19 cellular contexts compared by ENCODE assay signal in genomic region chr3:134057006-134057832, GRCh38. TPM values are rescaled to one million over a fixed set of nuclear protein-coding genes. Genes with fewer than 3 reads are reported as not detected.
DNase-seq lines count a peak whose midpoint lies in the region; ATAC-seq, FAIRE-seq and TF ChIP-seq lines count a peak whose summit lies in the region.
"Had no signal": no experiment of that assay in that cellular context is flagged by ENCODE, and none has a peak within 500 bp of the region (broad histone marks: within the 10 kb centered on the region; RNA-seq: fewer than 3 reads in every experiment).

No MANE protein-coding gene starts in this region.

- peak overlapping the region; percentile 21 for H3K4me2 ChIP-seq in GM23248 (ENCODE audit: unreplicated experiment)

- H3K9me2 ChIP-seq in GM23248 (ENCODE audit: insufficient read depth), result no peaks in the 10 kb centered on the region

- peak; percentile 75 for DNase-seq in GM23248
- no peak for DNase-seq in Peyer's patch
- peak; percentile 11 to 44 for DNase-seq in foreskin keratinocyte
- no peak for DNase-seq in small intestine
- no peak for DNase-seq in SHP77 (lab: John Stamatoyannopoulos, UW)
- no peak for DNase-seq in kidney glomerular epithelial cell (lab: John Stamatoyannopoulos, UW)
- no peak for DNase-seq in DMS79 treated with DMSO at 0.1 percent for 48 hours (lab: John Stamatoyannopoulos, UW)
- DNase-seq: activated CD4-positive, alpha-beta T cell treated with anti-CD3 and anti-CD28 coated beads, Interleukin-2, amount 10 ng/mL, durations not matched to agents 24 days and 14 days; CD8-positive, alpha-beta T cell; dermis blood vessel endothelial cell; gastrocnemius medialis; HFFc6; left cardiac atrium; naive thymus-derived CD8-positive, alpha-beta T cell had no signal

- peak; percentile 56 to 74 for TF ChIP-seq POLR2A in Peyer's patch (IDR thresholded peaks at IDR 0.05)

- peak; percentile 65 for ATAC-seq in foreskin keratinocyte
- ATAC-seq in GM18511 (IDR thresholded peaks at IDR 0.05; ENCODE audit: unreplicated experiment), result no peak
- ATAC-seq: CD8-positive, alpha-beta T cell; gastrocnemius medialis; left cardiac atrium; naive thymus-derived CD8-positive, alpha-beta T cell had no signal

- no peak overlapping the region for H3K4me3 ChIP-seq in GM23248
- peak overlapping the region in 2 of 4 donors; percentile 25 to 41 for H3K4me3 ChIP-seq in Peyer's patch
- peak overlapping the region in 1 of 2 donors; percentile 0 for H3K4me3 ChIP-seq in small intestine (ENCODE audit: low read depth in 1 of 2, low read length in 2 of 2)
- H3K4me3 ChIP-seq: gastrocnemius medialis, right lobe of liver had no signal

- TF ChIP-seq CTCF in Peyer's patch (IDR thresholded peaks at IDR 0.05), result no peak
- no peak for TF ChIP-seq CTCF in foreskin keratinocyte (conservative IDR thresholded peaks at IDR 0.05)

- no peak overlapping the region for H2AFZ ChIP-seq in GM23248

- H3K4me1 ChIP-seq in GM23248 (ENCODE audit: insufficient read depth) (peaks cover 21% of the 10 kb centered on the region), Peyer's patch (peaks cover 0 to 40% (median 0%) of the 10 kb centered on the region in 4 donors), foreskin keratinocyte (no peaks in the 10 kb centered on the region), small intestine (ENCODE audit: control insufficient read depth in 2 of 2, insufficient read depth in 1 of 2, low read depth in 1 of 2, low read length in 1 of 2) (peaks cover 7 to 12% of the 10 kb centered on the region in 2 donors)

- no peaks in the 10 kb centered on the region for H3F3A ChIP-seq in GM23248 (ENCODE audit: insufficient read depth)

- WGBS in GM23248 (ENCODE audit: low coverage in 1 of 2, low lambda C conversion rate in 2 of 2, missing lambda C conversion rate in 2 of 2), 2 experiments, result 44% methylated on average over 4 of the region's 4 CpGs
- WGBS in small intestine, 3 donors, result 15 to 48% (median 18%) methylated on average over 4 of the region's 4 CpGs

- H3K9me3 ChIP-seq in GM23248 (ENCODE audit: low read depth), result no peaks in the 10 kb centered on the region
- H3K9me3 ChIP-seq in Peyer's patch, result no peaks in the 10 kb centered on the region
- H3K9me3 ChIP-seq in small intestine (ENCODE audit: control insufficient read depth, low read depth), result no peaks in the 10 kb centered on the region
- H3K9me3 ChIP-seq: gastrocnemius medialis, right lobe of liver had no signal

- H3K36me3 ChIP-seq in GM23248 (ENCODE audit: low read depth) (no peaks in the 10 kb centered on the region), Peyer's patch (no peaks in the 10 kb centered on the region), small intestine (ENCODE audit: control insufficient read depth in 2 of 2, insufficient read depth in 2 of 2, low read length in 2 of 2) (no peaks in the 10 kb centered on the region)
- H3K36me3 ChIP-seq: gastrocnemius medialis, right lobe of liver had no signal

- H3K27me3 ChIP-seq in GM23248 (replicated peaks; ENCODE audit: insufficient read depth), result no peaks in the 10 kb centered on the region
- H3K27me3 ChIP-seq in Peyer's patch, result no peaks in the 10 kb centered on the region
- H3K27me3 ChIP-seq in foreskin keratinocyte, result peaks cover 26% of the 10 kb centered on the region
- H3K27me3 ChIP-seq in small intestine (ENCODE audit: control insufficient read depth in 2 of 2, insufficient read depth in 2 of 2, low read length in 2 of 2), result peaks cover 0 to 2% of the 10 kb centered on the region in 2 donors
- H3K27me3 ChIP-seq: gastrocnemius medialis, right lobe of liver had no signal

- H3K79me2 ChIP-seq in GM23248 (ENCODE audit: insufficient read depth), result no peaks in the 10 kb centered on the region

- no peak overlapping the region for H3K27ac ChIP-seq in GM23248
- H3K27ac ChIP-seq in Peyer's patch, result peak overlapping the region in 3 of 4 donors; percentile 74 to 96 (median 79)
- no peak overlapping the region for H3K27ac ChIP-seq in foreskin keratinocyte
- H3K27ac ChIP-seq in small intestine (ENCODE audit: low read depth in 1 of 2, low read length in 1 of 2), result peak overlapping the region; percentile 51 to 97
- H3K27ac ChIP-seq: gastrocnemius medialis, right lobe of liver had no signal

- no peak overlapping the region for H3K9ac ChIP-seq in GM23248

- FAIRE-seq in small intestine (lab: Jason Lieb, UNC), result no peak
- FAIRE-seq: RCC 7860 had no signal

- no peaks in the 10 kb centered on the region for H4K20me1 ChIP-seq in GM23248 (ENCODE audit: insufficient read depth)

- in situ Hi-C loops in GM23248 (cut with MboI), result no loop called here

RNA-seq across cellular contexts. Expression of gene SLCO2A1, which starts 27.5 kb away (rescaled TPM):
- total RNA-seq in GM23248 (2014; rRNA removed; shearing (Covaris generic)), result 0.22 and 0.63 TPM in 2 replicates
- 4.3 and 4.8 TPM in 2 replicates for polyA plus RNA-seq in GM23248 (2016; fragmentation: Nextera tagmentation; extraction: Ambion mirVana)
- total RNA-seq in Peyer's patch, result 10 to 100 TPM; 15.0 to 33.0 (median 19.2) TPM
- total RNA-seq in foreskin keratinocyte, result 0.11 and 0.95 TPM in 2 replicates
- polyA plus RNA-seq in foreskin keratinocyte, result 0.14 and 0.41 TPM in 2 replicates
- polyA plus RNA-seq in small intestine, result 10 to 100 TPM in 1 of 3 donors, 1 to 10 TPM in 2; 1.6 to 36.7 (median 1.9) TPM
- total RNA-seq: activated CD4-positive, alpha-beta T cell treated with anti-CD3 and anti-CD28 coated beads, Interleukin-2, amount 10 ng/mL, durations not matched to agents 24 days and 14 days; activated T-helper 1 cell treated with anti-CD3 and anti-CD28 coated beads, Interleukin-12 subunit alpha, Interleukin-12 subunit beta, Interleukin-2, Interleukin-4 antibody, amounts not matched to agents 30 ng/mL and 10 ng/mL and 1 ng/mL, durations not matched to agents 14 hours and 24 hours and 36 hours; CD8-positive, alpha-beta T cell; naive thymus-derived CD8-positive, alpha-beta T cell; T-helper 2 cell treated with Interferon-gamma antibody and Interleukin-4, amounts not matched to agents 100 ng/mL and 5 ng/mL, for 36 hours had no signal
- polyA plus RNA-seq: naive thymus-derived CD8-positive, alpha-beta T cell had no signal

Comparison
In these comparisons a context has a peak if more than half of its experiments do, and no peak if none do; other contexts are left out.
1. DNase-seq: peak in GM23248 (single experiment) and foreskin keratinocyte (2 of 2); none in Peyer's patch (0 of 3), small intestine (single experiment), SHP77 (0 of 2), kidney glomerular epithelial cell (single experiment) and DMS79 treated with DMSO at 0.1 percent for 48 hours (single experiment).
2. H3K27ac ChIP-seq: peak in Peyer's patch (3 of 4) and small intestine (2 of 2); none in GM23248 (single experiment) and foreskin keratinocyte (single experiment).